ENCODE assay signal across 15 cellular contexts in the genomic region with DNA sequence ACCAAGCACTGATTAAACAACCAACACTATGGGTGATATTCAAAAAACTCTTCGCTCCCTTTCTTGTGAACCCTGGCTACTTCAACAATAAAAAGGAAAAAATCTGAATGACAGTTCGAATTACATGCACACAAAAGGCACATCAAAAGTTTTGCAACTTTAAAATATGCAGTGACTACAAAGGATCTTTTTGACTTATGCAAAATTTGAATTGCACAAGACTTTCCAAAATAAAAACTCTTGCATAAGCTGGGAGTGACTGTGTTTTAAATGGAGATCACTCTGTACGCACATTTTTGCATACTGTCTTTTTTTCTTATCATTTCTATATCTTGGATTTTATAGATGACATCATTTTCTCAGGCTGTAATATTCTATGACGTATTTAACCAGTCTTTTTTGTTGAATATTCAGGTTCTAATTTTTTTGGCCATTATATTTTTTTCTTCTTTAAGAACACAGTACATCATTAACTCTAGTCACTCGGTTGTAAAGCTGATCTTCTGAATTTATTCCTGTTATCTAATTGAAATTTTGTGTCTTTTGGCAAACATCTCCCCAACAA.
A peak's percentile ranks its signal among the peaks of the same experiment; 100 is the strongest.
DNase-seq lines count a peak whose midpoint lies in the region; ATAC-seq and TF ChIP-seq lines count a peak whose summit lies in the region.
"Had no signal": no experiment of that assay in that cellular context is flagged by ENCODE, and none has a peak within 500 bp of the region (broad histone marks: within the 10 kb centered on the region; RNA-seq: fewer than 3 reads in every experiment).

No MANE protein-coding gene starts in this region.

- no peak overlapping the region for H3K4me3 Mint-ChIP-seq in activated CD4-positive, alpha-beta T cell treated with anti-CD3 and anti-CD28 coated beads for 36 hours
- H3K4me3 Mint-ChIP-seq: WTC11 had no signal

- H3K36me3 Mint-ChIP-seq in activated CD4-positive, alpha-beta T cell treated with anti-CD3 and anti-CD28 coated beads for 36 hours (ENCODE audit: low read depth) = no peaks in the 10 kb centered on the region
- H3K36me3 Mint-ChIP-seq: WTC11 had no signal

- H3K9me3 Mint-ChIP-seq in activated CD4-positive, alpha-beta T cell treated with anti-CD3 and anti-CD28 coated beads for 36 hours (ENCODE audit: low read depth) = peaks cover 1% of the 10 kb centered on the region
- H3K9me3 Mint-ChIP-seq: WTC11 had no signal

- H3K4me3 ChIP-seq in esophagus muscularis mucosa = no peak overlapping the region
- H3K4me3 ChIP-seq: ascending aorta, skin epidermis had no signal

- peaks cover 2 to 13% (median 9%) of the 10 kb centered on the region in 4 donors for H3K4me1 ChIP-seq in esophagus muscularis mucosa
- H3K4me1 ChIP-seq: ascending aorta had no signal

- H3K27ac Mint-ChIP-seq in activated CD4-positive, alpha-beta T cell treated with anti-CD3 and anti-CD28 coated beads for 36 hours = no peak overlapping the region
- H3K27ac Mint-ChIP-seq: WTC11 had no signal

- no peak for TF ChIP-seq EP300 in esophagus muscularis mucosa (IDR thresholded peaks at IDR 0.05)

- no peaks in the 10 kb centered on the region for H3K9me3 ChIP-seq in esophagus muscularis mucosa
- H3K9me3 ChIP-seq: ascending aorta had no signal

- intact Hi-C loops in sciatic nerve (cut with DNase I) = no loop called here
- intact Hi-C loops in activated CD4-positive, alpha-beta T cell treated with anti-CD3 and anti-CD28 coated beads for 36 hours (cut with DNase I, micrococcal nuclease) = no loop called here
- intact Hi-C loops in esophagus muscularis mucosa (cut with DNase I) = no loop called here

- TF ChIP-seq POLR2A in esophagus muscularis mucosa (IDR thresholded peaks at IDR 0.05; ENCODE audit: low read depth) = no peak

- peak; percentile 76 for DNase-seq in HCEC 1CT
- peak; percentile 8 for DNase-seq in OCI-M1 (lab: John Stamatoyannopoulos, UW)
- no peak for DNase-seq in sciatic nerve (ENCODE audit: low spot score)
- no peak for DNase-seq in activated CD4-positive, alpha-beta T cell treated with anti-CD3 and anti-CD28 coated beads for 36 hours
- DNase-seq in esophagus muscularis mucosa (ENCODE audit: extremely low spot score) = no peak
- no peak for DNase-seq in NCI-H1694 treated with DMSO at 0.1 percent for 48 hours (lab: John Stamatoyannopoulos, UW)
- DNase-seq: activated gamma-delta T cell, cortex of kidney, DMS79, NCI-H1930 had no signal

- CTCF ChIA-PET in activated CD4-positive, alpha-beta T cell treated with anti-CD3 and anti-CD28 coated beads for 36 hours (lab: Charles Lee) = no interaction called here

- H3K27me3 ChIP-seq in esophagus muscularis mucosa = no peaks in the 10 kb centered on the region
- H3K27me3 ChIP-seq: ascending aorta had no signal

- H3K4me1 Mint-ChIP-seq in activated CD4-positive, alpha-beta T cell treated with anti-CD3 and anti-CD28 coated beads for 36 hours = no peaks in the 10 kb centered on the region
- H3K4me1 Mint-ChIP-seq: WTC11 had no signal

- TF ChIP-seq CTCF in esophagus muscularis mucosa (IDR thresholded peaks at IDR 0.05) = no peak

- no peak overlapping the region for H3K27ac ChIP-seq in esophagus muscularis mucosa (replicated peaks in 1 of 4)
- H3K27ac ChIP-seq: ascending aorta, epithelial cell of prostate had no signal

- WGBS in esophagus muscularis mucosa = 73% methylated on average over 5 of the region's 5 CpGs

- no peaks in the 10 kb centered on the region for H3K36me3 ChIP-seq in esophagus muscularis mucosa
- H3K36me3 ChIP-seq: ascending aorta had no signal

- POLR2A ChIA-PET in activated CD4-positive, alpha-beta T cell treated with anti-CD3 and anti-CD28 coated beads for 36 hours (lab: Charles Lee) = no interaction called here

- ATAC-seq in esophagus mucosa (peak; percentile 26), sciatic nerve (peak; percentile 46)
- ATAC-seq in activated CD4-positive, alpha-beta T cell treated with anti-CD3 and anti-CD28 coated beads for 36 hours = no peak
- ATAC-seq: WTC11 had no signal

- H3K27me3 Mint-ChIP-seq in activated CD4-positive, alpha-beta T cell treated with anti-CD3 and anti-CD28 coated beads for 36 hours = peaks cover 2% of the 10 kb centered on the region

Comparison
In these comparisons a context has a peak if more than half of its experiments do, and no peak if none do; other contexts are left out.
1. DNase-seq: peak in HCEC 1CT (single experiment) and OCI-M1 (single experiment); none in sciatic nerve (single experiment), activated CD4-positive, alpha-beta T cell treated with anti-CD3 and anti-CD28 coated beads for 36 hours (single experiment), esophagus muscularis mucosa (single experiment) and NCI-H1694 treated with DMSO at 0.1 percent for 48 hours (single experiment).